ENCODE assay signal across 9 cellular contexts in genomic region chr3:141294300-141294699, GRCh38.
DNase-seq lines count a peak whose midpoint lies in the region; ATAC-seq and TF ChIP-seq lines count a peak whose summit lies in the region.
"Had no signal": no experiment of that assay in that cellular context is flagged by ENCODE, and none has a peak within 500 bp of the region (broad histone marks: within the 10 kb centered on the region; RNA-seq: fewer than 3 reads in every experiment).

No MANE protein-coding gene starts in this region.

- H3K9me3 ChIP-seq in SJSA1 (replicated peaks) = no peaks in the 10 kb centered on the region
- H3K9me3 ChIP-seq in gastrocnemius medialis = no peaks in the 10 kb centered on the region
- peaks cover 5% of the 10 kb centered on the region for H3K9me3 ChIP-seq in endodermal cell (ENCODE audit: control insufficient read depth, low read length)

- TF ChIP-seq CTCF in GM12865 (IDR thresholded peaks at IDR 0.05; ENCODE audit: insufficient read depth, low read depth, low read length, missing control alignments) (no peak), gastrocnemius medialis (IDR thresholded peaks at IDR 0.05 in 4 of 5, conservative IDR thresholded peaks at IDR 0.05 in 1 of 5) (no peak), endodermal cell (conservative IDR thresholded peaks at IDR 0.05) (no peak)

- no peaks in the 10 kb centered on the region for H3K27me3 ChIP-seq in SJSA1 (replicated peaks)
- H3K27me3 ChIP-seq in gastrocnemius medialis = no peaks in the 10 kb centered on the region
- no peaks in the 10 kb centered on the region for H3K27me3 ChIP-seq in endodermal cell (ENCODE audit: control insufficient read depth, insufficient read depth, low read length, poor library complexity, severe bottlenecking)

- TF ChIP-seq POLR2A in gastrocnemius medialis (IDR thresholded peaks at IDR 0.05) = no peak

- no peak overlapping the region for H3K9ac ChIP-seq in endodermal cell (ENCODE audit: extremely low read depth, low read length, poor library complexity, severe bottlenecking)

- in situ Hi-C loops in gastrocnemius medialis (cut with MboI; ENCODE audit: low sequenced_read_pairs in 4 of 4) = no loop called here

- 97% methylated on average over 3 of the region's 3 CpGs; no CpG with 5 or more reads in 1 of the 2 experiments for WGBS in endodermal cell (ENCODE audit: insufficient coverage in 1 of 2, insufficient read length in 1 of 2), 2 experiments

- H3K4me1 ChIP-seq in SJSA1 (replicated peaks) = peaks cover 13% of the 10 kb centered on the region
- H3K4me1 ChIP-seq in gastrocnemius medialis = peaks cover 0 to 26% of the 10 kb centered on the region in 2 donors
- H3K4me1 ChIP-seq in endodermal cell (ENCODE audit: control insufficient read depth, insufficient read depth, low read length) = no peaks in the 10 kb centered on the region

- H3K4me1 Mint-ChIP-seq in endodermal cell = peaks cover 3% of the 10 kb centered on the region

- H3K36me3 Mint-ChIP-seq in endodermal cell (ENCODE audit: low read depth) = peaks cover 43% of the 10 kb centered on the region

- H3K4me3 ChIP-seq in GM12865 (ENCODE audit: low read depth, low read length) (peak overlapping the region; percentile 29; the same call in 1 of the 2 replicates), SJSA1 (peak overlapping the region; percentile 24), gastrocnemius medialis (peak overlapping the region; percentile 24 to 46 (median 42)), endodermal cell (ENCODE audit: low read length) (no peak overlapping the region)

- no peak overlapping the region for H3K27ac Mint-ChIP-seq in endodermal cell

- H3K27me3 Mint-ChIP-seq in endodermal cell (ENCODE audit: insufficient read depth) = no peaks in the 10 kb centered on the region

- DNase-seq in GM12865 (ENCODE audit: low read depth) (no peak), SJSA1 (ENCODE audit: low read depth in 1 of 2, low spot score in 2 of 2) (peak in 1 of 2 experiments; percentile 22), fibroblast of peridontal ligament (ENCODE audit: extremely low read depth) (peak; percentile 42), gastrocnemius medialis (no peak), dedifferentiated amniotic fluid mesenchymal stem cell (ENCODE audit: extremely low spot score) (no peak), endodermal cell (no peak)
- DNase-seq: hypothalamus had no signal

- intact Hi-C loops in gastrocnemius medialis (cut with DNase I; ENCODE audit: low total_unique reads) = no loop called here

- no peak for ATAC-seq in gastrocnemius medialis
- ATAC-seq in HG02610 (IDR thresholded peaks at IDR 0.05; ENCODE audit: unreplicated experiment) = no peak
- no peak for ATAC-seq in activated CD4-positive, CD25-positive, alpha-beta regulatory T cell treated with anti-CD3 and anti-CD28 coated beads, Interleukin-2, amount 50 U/mL, for 24 hours

- no peaks in the 10 kb centered on the region for H3K36me3 ChIP-seq in SJSA1
- H3K36me3 ChIP-seq in gastrocnemius medialis = no peaks in the 10 kb centered on the region
- peaks cover 38% of the 10 kb centered on the region for H3K36me3 ChIP-seq in endodermal cell (ENCODE audit: control insufficient read depth, insufficient read depth, low read length)

- H3K9me3 Mint-ChIP-seq in endodermal cell = peaks cover 25% of the 10 kb centered on the region

- H3K27ac ChIP-seq in SJSA1 (peak overlapping the region; percentile 18), gastrocnemius medialis (peak overlapping the region in 3 of 4 donors; percentile 36 to 47 (median 45)), endodermal cell (ENCODE audit: low read depth, low read length) (no peak overlapping the region)

- H3K4me3 Mint-ChIP-seq in endodermal cell = no peak overlapping the region
